ENCODE assay signal across 26 cellular contexts in genomic region chr11:18093946-18094345, GRCh38. TPM values are rescaled to one million over a fixed set of nuclear protein-coding genes. Genes with fewer than 3 reads are reported as not detected.
"Had no signal": no experiment of that assay in that cellular context is flagged by ENCODE, and none has a peak within 500 bp of the region (broad histone marks: within the 10 kb centered on the region; RNA-seq: fewer than 3 reads in every experiment).

No MANE protein-coding gene starts in this region.

- H3K9me3 Mint-ChIP-seq: natural killer cell treated with Interleukin-12 subunit alpha and Interleukin-12 subunit beta and Interleukin-15 and Interleukin-18, amount 100 ng/mL, for 72 hours; neural progenitor cell had no signal

- H3K4me3 Mint-ChIP-seq: natural killer cell treated with Interleukin-12 subunit alpha and Interleukin-12 subunit beta and Interleukin-15 and Interleukin-18, amount 100 ng/mL, for 72 hours; neural progenitor cell had no signal

- H3K27me3 Mint-ChIP-seq: natural killer cell treated with Interleukin-12 subunit alpha and Interleukin-12 subunit beta and Interleukin-15 and Interleukin-18, amount 100 ng/mL, for 72 hours had no signal

- H3K9me3 ChIP-seq: heart left ventricle, ovary, right atrium auricular region, sigmoid colon, testis, tibial nerve, upper lobe of right lung, vagina had no signal

- H3K4me1 Mint-ChIP-seq: neural progenitor cell had no signal

- H3K27ac ChIP-seq: dorsolateral prefrontal cortex, heart left ventricle, neural progenitor cell, ovary, right atrium auricular region, sigmoid colon, skin epidermis, testis, tibial nerve, upper lobe of right lung, vagina had no signal

- H3K4me1 ChIP-seq: heart left ventricle, neural progenitor cell, right atrium auricular region, sigmoid colon, testis, tibial nerve, upper lobe of right lung, vagina had no signal

- H3K36me3 ChIP-seq: ovary had no signal

- H3K27ac Mint-ChIP-seq: natural killer cell treated with Interleukin-12 subunit alpha and Interleukin-12 subunit beta and Interleukin-15 and Interleukin-18, amount 100 ng/mL, for 72 hours; neural progenitor cell had no signal

- ATAC-seq: heart left ventricle; left lobe of liver; natural killer cell treated with Interleukin-12 subunit alpha and Interleukin-12 subunit beta and Interleukin-15 and Interleukin-18, amount 100 ng/mL, for 72 hours; upper lobe of right lung had no signal

- H3K4me3 ChIP-seq: dorsolateral prefrontal cortex, heart left ventricle, neural progenitor cell, ovary, right atrium auricular region, sigmoid colon, skin epidermis, testis, tibial nerve, upper lobe of right lung, vagina had no signal

- FAIRE-seq: islet of Langerhans had no signal

- H3K27me3 ChIP-seq: dorsolateral prefrontal cortex, heart left ventricle, neural progenitor cell, ovary, right atrium auricular region, sigmoid colon, testis, tibial nerve, upper lobe of right lung, vagina had no signal

- DNase-seq: cortex of kidney; dorsolateral prefrontal cortex; effector CD8-positive, alpha-beta T cell; foreskin melanocyte; heart left ventricle; hypothalamus; kidney glomerular epithelial cell; mammary epithelial cell; nucleus accumbens; ovary; sigmoid colon; stimulated activated CD4-positive, alpha-beta T cell treated with anti-CD3 and anti-CD28 coated beads, Interleukin-12 subunit alpha, Interleukin-12 subunit beta, amount 100 ng/mL, for 4 hours; stimulated activated naive CD4-positive, alpha-beta T cell treated with Interleukin-2 at 50 U/mL for 16 hours; testis; upper lobe of right lung had no signal

RNA-seq across cellular contexts. Expression of gene MRGPRX3, which starts 38.4 kb away (rescaled TPM):
- total RNA-seq: heart left ventricle; left lobe of liver; myocyte; natural killer cell treated with Interleukin-12 subunit alpha and Interleukin-12 subunit beta and Interleukin-15 and Interleukin-18, amount 100 ng/mL, for 72 hours; posterior vena cava; right atrium auricular region; sigmoid colon; subcutaneous adipose tissue; testis; tibial nerve; upper lobe of right lung; vagina had no signal
- polyA plus RNA-seq: heart left ventricle, ovary, sigmoid colon had no signal

RNA-seq across cellular contexts. Expression of gene TPH1, which starts 47.9 kb away (rescaled TPM):
- total RNA-seq: myocyte had no signal
